1 cellular context compared by ENCODE assay signal in the genomic region with DNA sequence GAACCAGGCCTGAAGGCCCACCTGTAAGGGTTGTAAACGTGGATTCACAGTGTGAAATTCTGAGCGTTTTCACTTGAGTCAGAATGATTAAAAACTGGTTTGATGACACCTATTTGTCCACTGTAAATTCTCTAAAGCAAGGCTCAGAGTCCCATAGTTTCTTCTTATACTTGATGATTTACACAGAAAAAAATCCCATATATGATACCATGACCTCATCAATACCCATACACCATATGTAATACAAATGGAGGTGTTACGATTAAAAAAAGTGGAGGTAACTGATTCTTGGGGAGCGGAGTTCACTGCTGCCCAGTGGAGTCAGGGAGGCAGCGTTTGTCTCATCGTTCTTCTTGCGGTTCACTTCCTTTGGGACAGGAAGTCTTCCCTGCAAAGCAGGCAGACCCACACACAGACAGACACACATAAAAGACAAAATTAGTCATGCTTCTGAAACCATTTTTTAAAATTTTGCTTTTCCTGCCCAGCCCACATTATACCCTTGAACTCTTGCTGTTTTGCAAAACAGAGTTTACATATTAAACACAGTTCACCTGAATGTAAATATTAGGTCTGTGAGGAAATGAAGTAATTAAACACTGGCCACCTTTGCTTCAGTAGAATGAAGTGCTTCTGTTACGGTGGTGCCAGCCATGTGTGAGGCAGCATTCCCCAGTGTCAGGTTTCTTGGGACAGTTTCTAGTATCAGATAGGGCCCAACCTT.
TF ChIP-seq lines count a peak whose summit lies in the region.

No MANE protein-coding gene starts in this region.

TF ChIP-seq in HepG2, 621 proteins besides CTCF, POLR2A, EP300 and RAD21 (continued from another document):
- peak; percentile 75 for TF ChIP-seq FOXA1 (IDR thresholded peaks at IDR 0.05)
- peak; percentile 82 for TF ChIP-seq FOXA1 (CRISPR knock-in tag; IDR thresholded peaks at IDR 0.05)
- peak; percentile 15; the same call in 1 of the 2 replicates for TF ChIP-seq ZNF292 (CRISPR knock-in tag; IDR thresholded peaks at IDR 0.05; ENCODE audit: borderline replicate concordance, low read depth)
- TF ChIP-seq ZEB1 (IDR thresholded peaks at IDR 0.05; ENCODE audit: insufficient replicate concordance, low read depth) = peak; percentile 48
- TF ChIP-seq FOXA3 (CRISPR knock-in tag; IDR thresholded peaks at IDR 0.05) = peak; percentile 93
- peak; percentile 93 for TF ChIP-seq SIX4 (CRISPR knock-in tag; IDR thresholded peaks at IDR 0.05)
- TF ChIP-seq, protein P1, sequence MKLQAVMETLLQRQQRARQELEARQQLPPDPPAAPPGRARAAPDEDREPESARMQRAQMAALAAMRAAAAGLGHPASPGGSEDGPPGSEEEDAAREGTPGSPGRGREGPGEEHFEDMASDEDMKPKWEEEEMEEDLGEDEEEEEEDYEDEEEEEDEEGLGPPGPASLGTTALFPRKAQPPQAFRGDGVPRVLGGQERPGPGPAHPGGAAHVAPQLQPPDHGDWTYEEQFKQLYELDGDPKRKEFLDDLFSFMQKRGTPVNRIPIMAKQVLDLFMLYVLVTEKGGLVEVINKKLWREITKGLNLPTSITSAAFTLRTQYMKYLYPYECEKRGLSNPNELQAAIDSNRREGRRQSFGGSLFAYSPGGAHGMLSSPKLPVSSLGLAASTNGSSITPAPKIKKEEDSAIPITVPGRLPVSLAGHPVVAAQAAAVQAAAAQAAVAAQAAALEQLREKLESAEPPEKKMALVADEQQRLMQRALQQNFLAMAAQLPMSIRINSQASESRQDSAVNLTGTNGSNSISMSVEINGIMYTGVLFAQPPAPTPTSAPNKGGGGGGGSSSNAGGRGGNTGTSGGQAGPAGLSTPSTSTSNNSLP (IDR thresholded peaks at IDR 0.05; ENCODE audit: low read depth, low read length) = peak; percentile 92
- TF ChIP-seq LCORL (IDR thresholded peaks at IDR 0.05) = no peak
- TF ChIP-seq LCORL (CRISPR knock-in tag; IDR thresholded peaks at IDR 0.05) = peak; percentile 77
- TF ChIP-seq MEIS2 (CRISPR knock-in tag; IDR thresholded peaks at IDR 0.05) = 0 out of 2 replicates have a peak, but pooled peaks have one; percentile 26
- no peak for TF ChIP-seq ARID2 (CRISPR knock-in tag; IDR thresholded peaks at IDR 0.05; ENCODE audit: borderline replicate concordance)
- TF ChIP-seq ZNF264 (CRISPR knock-in tag; IDR thresholded peaks at IDR 0.05) = 0 out of 2 replicates have a peak, but pooled peaks have one; percentile 39
- no peak for TF ChIP-seq SNAPC2 (CRISPR knock-in tag; IDR thresholded peaks at IDR 0.05)
- TF ChIP-seq SOX5 (CRISPR knock-in tag; IDR thresholded peaks at IDR 0.05; ENCODE audit: borderline replicate concordance) = peak; percentile 75
- TF ChIP-seq HOXA3 (CRISPR knock-in tag; IDR thresholded peaks at IDR 0.05) = peak; percentile 30; the same call in 1 of the 2 replicates
- peak; percentile 28 for TF ChIP-seq SKI (IDR thresholded peaks at IDR 0.05; ENCODE audit: partially characterized antibody)
- TF ChIP-seq NCOA2 (CRISPR knock-in tag; IDR thresholded peaks at IDR 0.05) = peak; percentile 91
- TF ChIP-seq CEBPG (CRISPR knock-in tag; IDR thresholded peaks at IDR 0.05) = peak; percentile 70
- TF ChIP-seq ARNTL (CRISPR knock-in tag; IDR thresholded peaks at IDR 0.05) = peak; percentile 61; the same call in 1 of the 2 replicates
- TF ChIP-seq NR2F2 (IDR thresholded peaks at IDR 0.05; ENCODE audit: borderline replicate concordance, low read depth) = peak; percentile 65
- no peak for TF ChIP-seq BRD4 (CRISPR knock-in tag; IDR thresholded peaks at IDR 0.05)
- TF ChIP-seq KAT8 (CRISPR knock-in tag; IDR thresholded peaks at IDR 0.05) = peak; percentile 53; the same call in 1 of the 2 replicates
- TF ChIP-seq HNF4A (CRISPR knock-in tag; IDR thresholded peaks at IDR 0.05) = peak; percentile 70
